Comparison of ENCODE assay signal across 28 cellular contexts in genomic region chr6:86526238-86526637, GRCh38.
"Had no signal": no experiment of that assay in that cellular context is flagged by ENCODE, and none has a peak within 500 bp of the region (broad histone marks: within the 10 kb centered on the region; RNA-seq: fewer than 3 reads in every experiment).

No MANE protein-coding gene starts in this region.

- H3K27me3 Mint-ChIP-seq: activated B cell treated with CpG ODN at 0.5 μM for 24 hours; activated CD8-positive, alpha-beta memory T cell treated with anti-CD3 and anti-CD28 coated beads, Interleukin-2, amount 10 ng/mL, durations not matched to agents 7 days and 5 days; activated naive CD4-positive, alpha-beta T cell treated with anti-CD3 and anti-CD28 coated beads, Interleukin-2, amount 50 U/mL, for 24 hours; activated naive CD8-positive, alpha-beta T cell treated with anti-CD3 and anti-CD28 coated beads, Interleukin-2, amount 50 U/mL, for 24 hours; naive B cell; progenitor cell of endocrine pancreas; stimulated activated naive B cell treated with anti-CD40 and anti-IgM and Interleukin-4, amounts not matched to agents 10 μg/mL and 1 μg/mL and 100 μg/mL, for 72 hours had no signal

- DNase-seq: activated B cell treated with CpG ODN at 0.5 μM for 24 hours; activated CD8-positive, alpha-beta memory T cell treated with anti-CD3 and anti-CD28 coated beads, Interleukin-2, amount 10 ng/mL, durations not matched to agents 7 days and 5 days; activated CD8-positive, alpha-beta T cell treated with anti-CD3 and anti-CD28 coated beads, Interleukin-2, amount 10 ng/mL, durations not matched to agents 7 days and 5 days; activated naive CD8-positive, alpha-beta T cell treated with anti-CD3 and anti-CD28 coated beads, Interleukin-2, amount 50 U/mL, for 24 hours; activated T-cell treated with anti-CD3 and anti-CD28 coated beads, Interleukin-2, amount 50 U/mL, for 48 hours; amygdala; central memory CD4-positive, alpha-beta T cell; esophagus squamous epithelium; foreskin melanocyte; heart right ventricle; left cardiac atrium; left ventricle myocardium superior; naive B cell; ovary; retina; small intestine; stimulated activated CD4-positive, alpha-beta T cell treated with anti-CD3 and anti-CD28 coated beads, Interleukin-4, amount 100 ng/mL, for 4 hours; stimulated activated CD8-positive, alpha-beta memory T cell treated with anti-CD3 and anti-CD28 coated beads, Interleukin-4, amount 100 ng/mL, for 48 hours; stimulated activated naive B cell treated with anti-CD40 and anti-IgM and Interleukin-4, amounts not matched to agents 10 μg/mL and 1 μg/mL and 100 μg/mL, for 72 hours; stomach; T-helper 9 cell; thyroid gland; upper lobe of right lung had no signal

- H3K9me3 ChIP-seq: ovary, thyroid gland, upper lobe of right lung had no signal

- H3K27ac Mint-ChIP-seq: activated B cell treated with CpG ODN at 0.5 μM for 24 hours; activated CD8-positive, alpha-beta memory T cell treated with anti-CD3 and anti-CD28 coated beads, Interleukin-2, amount 10 ng/mL, durations not matched to agents 7 days and 5 days; activated CD8-positive, alpha-beta T cell treated with anti-CD3 and anti-CD28 coated beads, Interleukin-2, amount 10 ng/mL, durations not matched to agents 7 days and 5 days; activated naive CD4-positive, alpha-beta T cell treated with anti-CD3 and anti-CD28 coated beads, Interleukin-2, amount 50 U/mL, for 24 hours; activated naive CD8-positive, alpha-beta T cell treated with anti-CD3 and anti-CD28 coated beads, Interleukin-2, amount 50 U/mL, for 24 hours; activated T-helper 2 cell treated with anti-CD3 and anti-CD28 coated beads, Interferon-gamma antibody, Interleukin-2, Interleukin-4, amounts not matched to agents 10 μg/mL and 5 μg/mL and 100 μg/mL, durations not matched to agents 14 hours and 24 hours and 36 hours; mesothelial cell of epicardium; progenitor cell of endocrine pancreas; stimulated activated naive B cell treated with anti-CD40 and anti-IgM and Interleukin-4, amounts not matched to agents 10 μg/mL and 1 μg/mL and 100 μg/mL, for 72 hours had no signal

- H3K4me1 ChIP-seq: esophagus squamous epithelium, heart right ventricle, stomach, thyroid gland, upper lobe of right lung had no signal

- H3K36me3 Mint-ChIP-seq: activated CD8-positive, alpha-beta memory T cell treated with anti-CD3 and anti-CD28 coated beads, Interleukin-2, amount 10 ng/mL, durations not matched to agents 7 days and 5 days; activated naive CD4-positive, alpha-beta T cell treated with anti-CD3 and anti-CD28 coated beads, Interleukin-2, amount 50 U/mL, for 24 hours; mesothelial cell of epicardium; naive B cell; stimulated activated naive B cell treated with anti-CD40 and anti-IgM and Interleukin-4, amounts not matched to agents 10 μg/mL and 1 μg/mL and 100 μg/mL, for 72 hours had no signal

- H3K27me3 ChIP-seq: esophagus squamous epithelium, heart right ventricle, ovary, stomach, thyroid gland, upper lobe of right lung had no signal

- H3K27ac ChIP-seq: epithelial cell of prostate, esophagus squamous epithelium, heart right ventricle, ovary, stomach, thyroid gland, upper lobe of right lung had no signal

- H3K4me1 Mint-ChIP-seq: activated B cell treated with CpG ODN at 0.5 μM for 24 hours; activated CD8-positive, alpha-beta memory T cell treated with anti-CD3 and anti-CD28 coated beads, Interleukin-2, amount 10 ng/mL, durations not matched to agents 7 days and 5 days; activated naive CD4-positive, alpha-beta T cell treated with anti-CD3 and anti-CD28 coated beads, Interleukin-2, amount 50 U/mL, for 24 hours; activated naive CD8-positive, alpha-beta T cell treated with anti-CD3 and anti-CD28 coated beads, Interleukin-2, amount 50 U/mL, for 24 hours; mesothelial cell of epicardium; naive B cell; stimulated activated naive B cell treated with anti-CD40 and anti-IgM and Interleukin-4, amounts not matched to agents 10 μg/mL and 1 μg/mL and 100 μg/mL, for 72 hours had no signal

- H3K4me3 Mint-ChIP-seq: activated B cell treated with CpG ODN at 0.5 μM for 24 hours; activated CD8-positive, alpha-beta memory T cell treated with anti-CD3 and anti-CD28 coated beads, Interleukin-2, amount 10 ng/mL, durations not matched to agents 7 days and 5 days; activated CD8-positive, alpha-beta T cell treated with anti-CD3 and anti-CD28 coated beads, Interleukin-2, amount 10 ng/mL, durations not matched to agents 7 days and 5 days; activated naive CD4-positive, alpha-beta T cell treated with anti-CD3 and anti-CD28 coated beads, Interleukin-2, amount 50 U/mL, for 24 hours; activated naive CD8-positive, alpha-beta T cell treated with anti-CD3 and anti-CD28 coated beads, Interleukin-2, amount 50 U/mL, for 24 hours; mesothelial cell of epicardium; naive B cell; stimulated activated naive B cell treated with anti-CD40 and anti-IgM and Interleukin-4, amounts not matched to agents 10 μg/mL and 1 μg/mL and 100 μg/mL, for 72 hours had no signal
